12 cellular contexts compared by ENCODE assay signal in genomic region chr4:127783971-127784519, GRCh38. TPM values are rescaled to one million over a fixed set of nuclear protein-coding genes. Genes with fewer than 3 reads are reported as not detected.
A peak's percentile ranks its signal among the peaks of the same experiment; 100 is the strongest.
DNase-seq lines count a peak whose midpoint lies in the region; ATAC-seq, FAIRE-seq and TF ChIP-seq lines count a peak whose summit lies in the region.
"Had no signal": no experiment of that assay in that cellular context is flagged by ENCODE, and none has a peak within 500 bp of the region (broad histone marks: within the 10 kb centered on the region; RNA-seq: fewer than 3 reads in every experiment).

No MANE protein-coding gene starts in this region.

- H3K4me3 ChIP-seq in BE2C (ENCODE audit: low read depth, low read length) (peak overlapping the region; percentile 81), KMS-11 (IDR thresholded peaks at IDR 0.05; ENCODE audit: insufficient read depth, low read depth, low read length) (no peak overlapping the region), bronchial epithelial cell (ENCODE audit: low read depth, low read length) (peak overlapping the region; percentile 84), ovary (no peak overlapping the region), H7 (ENCODE audit: insufficient read depth, low read depth, low read length) (no peak overlapping the region)

- no peak overlapping the region for H3K9ac ChIP-seq in KMS-11

- peak overlapping the region; percentile 81 for H3K4me2 ChIP-seq in KMS-11

- H2AFZ ChIP-seq in KMS-11 (ENCODE audit: low read depth) = no peak overlapping the region

- DNase-seq in BE2C (no peak), bronchial epithelial cell (ENCODE audit: low read depth) (peak; percentile 56), neural crest cell (ENCODE audit: low read depth, low spot score) (no peak), ovary (no peak), NOMO-1 treated with dmso at 0.1 percent for 144 hours (lab: John Stamatoyannopoulos, UW; ENCODE audit: unreplicated experiment) (no peak), H7 (no peak)

- no peak overlapping the region for H3K27ac Mint-ChIP-seq in neural crest cell (ENCODE audit: unreplicated experiment)
- H3K27ac Mint-ChIP-seq: activated naive CD4-positive, alpha-beta T cell treated with anti-CD3 and anti-CD28 coated beads, Interleukin-2, amount 50 U/mL, for 24 hours had no signal

- peaks cover 20% of the 10 kb centered on the region for H3K4me1 Mint-ChIP-seq in neural crest cell

- peak overlapping the region; percentile 96 for H3K4me3 Mint-ChIP-seq in neural crest cell

- H3K9me3 Mint-ChIP-seq in neural crest cell = no peaks in the 10 kb centered on the region

- H4K20me1 ChIP-seq in KMS-11 (ENCODE audit: insufficient read depth) = no peaks in the 10 kb centered on the region

- H3K27ac ChIP-seq in KMS-11 (no peak overlapping the region), ovary (no peak overlapping the region)

- intact Hi-C loops in ovary (cut with DNase I) = loop anchor here in 2 of 4 donors (5.0 to 10.0 kb wide), 2 partner anchors 181 to 183 kb away; partner anchors contain the start of genes ABHD18 (in 2 of the 2) and MFSD8 (in 2 of the 2)

- no peak for TF ChIP-seq EP300 in ovary (IDR thresholded peaks at IDR 0.05)

- H3K36me3 ChIP-seq in BE2C (no peaks in the 10 kb centered on the region), KMS-11 (ENCODE audit: insufficient read depth) (no peaks in the 10 kb centered on the region), bronchial epithelial cell (ENCODE audit: control insufficient read depth, insufficient read depth, low read length) (no peaks in the 10 kb centered on the region), ovary (no peaks in the 10 kb centered on the region), H7 (replicated peaks; ENCODE audit: control insufficient read depth, insufficient read depth, low read length) (no peaks in the 10 kb centered on the region)

- no peaks in the 10 kb centered on the region; the same call in 1 of the 2 replicates for H3K9me3 ChIP-seq in BE2C
- H3K9me3 ChIP-seq in ovary = no peaks in the 10 kb centered on the region

- TF ChIP-seq CTCF in BE2C (IDR thresholded peaks at IDR 0.05; ENCODE audit: low read depth, low read length) (no peak), KMS-11 (conservative IDR thresholded peaks at IDR 0.05; ENCODE audit: low read depth, low read length) (no peak), bronchial epithelial cell (IDR thresholded peaks at IDR 0.05; ENCODE audit: insufficient read depth, low read length, severe bottlenecking) (no peak), neural crest cell (conservative IDR thresholded peaks at IDR 0.05) (no peak), ovary (IDR thresholded peaks at IDR 0.05) (no peak)

- H3K4me1 ChIP-seq in BE2C (no peaks in the 10 kb centered on the region), KMS-11 (ENCODE audit: low read depth, poor library complexity, severe bottlenecking) (peaks cover 38% of the 10 kb centered on the region), ovary (ENCODE audit: insufficient read depth) (no peaks in the 10 kb centered on the region)

- H3K27me3 ChIP-seq in BE2C (no peaks in the 10 kb centered on the region), KMS-11 (ENCODE audit: insufficient read depth, low read depth) (no peaks in the 10 kb centered on the region), bronchial epithelial cell (ENCODE audit: control insufficient read depth, insufficient read depth, low read length) (no peaks in the 10 kb centered on the region), ovary (no peaks in the 10 kb centered on the region), H7 (ENCODE audit: control insufficient read depth, insufficient read depth, low read length) (peaks cover 43% of the 10 kb centered on the region)

- ATAC-seq in GM18870 (IDR thresholded peaks at IDR 0.05; ENCODE audit: unreplicated experiment) = no peak

- H3K27me3 Mint-ChIP-seq in neural crest cell (ENCODE audit: low read depth) = peaks cover 34% of the 10 kb centered on the region

- H3K79me2 ChIP-seq in KMS-11 (ENCODE audit: insufficient read depth, low read depth) = peaks cover 42% of the 10 kb centered on the region; the same call in 1 of the 2 replicates

- FAIRE-seq in bronchial epithelial cell (lab: Jason Lieb, UNC) = no peak
- FAIRE-seq: HTR-8/SVneo had no signal

- H3K36me3 Mint-ChIP-seq in neural crest cell (ENCODE audit: low read depth) = no peaks in the 10 kb centered on the region

- 86 to 89% (median 87%) methylated on average over 8 of the region's 8 CpGs for WGBS in ovary, 3 donors

- no peak for TF ChIP-seq POLR2A in ovary (IDR thresholded peaks at IDR 0.05)

RNA-seq across cellular contexts. Expression of gene HSPA4L, which starts 1.9 kb away (rescaled TPM):
- 0.79 TPM for polyA plus RNA-seq in BE2C (2012; ENCODE audit: insufficient read depth, insufficient read length, low read depth)
- 12.4 and 20.1 TPM in 2 replicates for total RNA-seq in bronchial epithelial cell
- 7.7 and 8.2 TPM in 2 replicates for total RNA-seq in neural crest cell
- total RNA-seq in ovary = 10 to 100 TPM in 2 of 7 donors, 1 to 10 TPM in 5; 2.8 to 12.6 (median 7.7) TPM
- polyA plus RNA-seq in ovary = 1 to 10 TPM in 1 of 2 donors, under 1 TPM in 1; 0.63 to 4.2 TPM
- 1.2 and 1.7 TPM in 2 replicates for total RNA-seq in H7 (2014; rRNA removed; shearing (Covaris generic))

RNA-seq across cellular contexts. Expression of gene SLC25A31, which starts 53.8 kb away (rescaled TPM):
- not detected for polyA plus RNA-seq in BE2C (2012; ENCODE audit: insufficient read depth, insufficient read length, low read depth)
- total RNA-seq in bronchial epithelial cell = not detected in 2 replicates
- not detected in 2 replicates for total RNA-seq in neural crest cell
- not detected for total RNA-seq in ovary
- under 1 TPM in 1 of 2 donors, not detected in 1; 0.12 TPM for polyA plus RNA-seq in ovary
- 0.07 TPM in 1 of 2 replicates, not detected in the other for total RNA-seq in H7 (2014; rRNA removed; shearing (Covaris generic))
- total RNA-seq: mesenteric fat pad had no signal
- polyA plus RNA-seq: BJ had no signal

Comparison
In these comparisons a context has a peak if more than half of its experiments do, and no peak if none do; other contexts are left out.
1. H3K4me3 ChIP-seq: peak in BE2C (single experiment) and bronchial epithelial cell (single experiment); none in KMS-11 (single experiment), ovary (single experiment) and H7 (single experiment).